ENCODE assay signal across 15 cellular contexts in the genomic region with DNA sequence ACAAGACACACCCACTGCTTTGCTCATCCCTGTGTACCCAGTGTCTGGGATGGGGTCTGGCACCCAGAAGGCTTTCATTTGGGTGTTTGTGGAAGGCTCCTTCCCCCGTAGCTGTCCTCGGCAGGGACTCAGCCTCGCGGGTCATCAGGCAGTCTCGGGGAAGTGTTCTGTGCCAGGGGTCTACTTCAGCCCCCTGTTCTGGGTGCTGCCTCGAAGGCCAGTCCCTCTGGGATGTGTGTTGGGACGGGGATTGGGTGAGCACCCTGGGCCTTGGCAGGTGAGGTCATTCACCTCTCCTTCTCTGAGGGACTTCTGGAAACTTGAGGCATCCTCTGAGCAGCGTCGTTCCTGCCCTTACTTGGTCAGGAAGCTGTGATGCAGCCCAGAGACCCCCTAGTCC.
DNase-seq lines count a peak whose midpoint lies in the region; ATAC-seq, FAIRE-seq and TF ChIP-seq lines count a peak whose summit lies in the region.
"Had no signal": no experiment of that assay in that cellular context is flagged by ENCODE, and none has a peak within 500 bp of the region (broad histone marks: within the 10 kb centered on the region; RNA-seq: fewer than 3 reads in every experiment).

No MANE protein-coding gene starts in this region.

- no peaks in the 10 kb centered on the region for H4K20me1 ChIP-seq in BLaER1 treated with 17β-estradiol and CSF1 and Interleukin-3, amounts not matched to agents 10 nM and 100 nM
- H4K20me1 ChIP-seq in H1 (replicated peaks in 1 of 2; ENCODE audit: control insufficient read depth in 1 of 2, insufficient read depth in 2 of 2, low read length in 2 of 2): no peaks in the 10 kb centered on the region

- CTCF ChIA-PET in H1 (lab: Charles Lee; ENCODE audit: partially characterized antibody): interaction anchor here (0.6 to 1.8 kb wide), 8 partner anchors 14 to 343 kb away, joined by 3 to 6 read pairs (median 3); no protein-coding TSS in a partner anchor

- peaks cover 2% of the 10 kb centered on the region; the same call in 1 of the 2 replicates for H3K23me2 ChIP-seq in H1 (ENCODE audit: low read depth, low read length)

- H3K4me3 Mint-ChIP-seq in mesothelial cell of epicardium: no peak overlapping the region
- H3K4me3 Mint-ChIP-seq: CD14-positive monocyte had no signal

- peaks cover 0 to 3% (median 0%) of the 10 kb centered on the region in 11 experiments; a peak in 2 of 22 replicates for H3K36me3 ChIP-seq in BLaER1 treated with 17β-estradiol and CSF1 and Interleukin-3, amounts not matched to agents 10 nM and 100 nM
- H3K36me3 ChIP-seq in HUES48 (ENCODE audit: control insufficient read depth, insufficient read depth, low read length) (no peaks in the 10 kb centered on the region), H1 (ENCODE audit: control insufficient read depth in 2 of 4, insufficient read depth in 4 of 4, low read length in 3 of 4) (no peaks in the 10 kb centered on the region)

- no peaks in the 10 kb centered on the region for H3K36me3 Mint-ChIP-seq in mesothelial cell of epicardium
- H3K36me3 Mint-ChIP-seq: CD14-positive monocyte had no signal

- peak overlapping the region; percentile 75; the same call in 1 of the 2 replicates for H2BK5ac ChIP-seq in H1 (ENCODE audit: low read depth, low read length)

- H4K5ac ChIP-seq in H1 (ENCODE audit: insufficient read length, low read depth, low read length): peak overlapping the region; percentile 73

- no peak for TF ChIP-seq CTCF in H1 (IDR thresholded peaks at IDR 0.05; ENCODE audit: control extremely low read depth in 1 of 3, insufficient read depth in 1 of 3, low read depth in 1 of 3, low read length in 3 of 3)
- no peak for TF ChIP-seq CTCF in mesothelial cell of epicardium (IDR thresholded peaks at IDR 0.05; ENCODE audit: unreplicated experiment)

- peak overlapping the region in 7 of 11 experiments; percentile 22 to 64 (median 55); a peak in 9 of 22 replicates for H3K27ac ChIP-seq in BLaER1 treated with 17β-estradiol and CSF1 and Interleukin-3, amounts not matched to agents 10 nM and 100 nM
- H3K27ac ChIP-seq in HUES48 (ENCODE audit: low read depth, low read length): peak overlapping the region; percentile 70
- H3K27ac ChIP-seq in H1 (ENCODE audit: low read depth, low read length): no peak overlapping the region
- H3K27ac ChIP-seq: RWPE1 had no signal

- peak overlapping the region; percentile 71 for H2BK120ac ChIP-seq in H1 (replicated peaks; ENCODE audit: low read depth, low read length)

- H3K4me2 ChIP-seq in BLaER1 treated with 17β-estradiol and CSF1 and Interleukin-3, amounts not matched to agents 10 nM and 100 nM: peak overlapping the region in 10 of 11 experiments; percentile 45 to 88 (median 80); a peak in 20 of 22 replicates
- peak overlapping the region; percentile 55 to 57; a peak in 3 of 4 replicates for H3K4me2 ChIP-seq in H1 (ENCODE audit: insufficient read depth in 1 of 2, low read depth in 2 of 2, low read length in 2 of 2)

- no peak overlapping the region for H3K23ac ChIP-seq in H1 (ENCODE audit: insufficient read length)

- peak overlapping the region; percentile 92; the same call in 1 of the 2 replicates for H2BK15ac ChIP-seq in H1 (ENCODE audit: low read length)

- no peak for TF ChIP-seq RAD21 in H1 (IDR thresholded peaks at IDR 0.05 in 1 of 2, conservative IDR thresholded peaks at IDR 0.05 in 1 of 2; ENCODE audit: low read depth in 2 of 2, low read length in 2 of 2)

- H2AK5ac ChIP-seq in H1 (ENCODE audit: low read depth, low read length): peak overlapping the region; percentile 82; the same call in 1 of the 2 replicates

- no peak overlapping the region for H3K4me3 ChIP-seq in BLaER1 treated with 17β-estradiol and CSF1 and Interleukin-3, amounts not matched to agents 10 nM and 100 nM
- H3K4me3 ChIP-seq in HUES48 (ENCODE audit: low read depth, low read length) (no peak overlapping the region), H1 (ENCODE audit: extremely low read depth in 1 of 4, insufficient read depth in 2 of 4, low read depth in 3 of 4, low read length in 4 of 4) (peak overlapping the region in 1 of 4 experiments; percentile 44; a peak in 3 of 8 replicates)

- no peaks in the 10 kb centered on the region for H3K79me2 ChIP-seq in H1 (ENCODE audit: control insufficient read depth in 1 of 2, insufficient read depth in 2 of 2, low read length in 2 of 2)

- H3K18ac ChIP-seq in H1 (ENCODE audit: extremely low read depth, low read length): peak overlapping the region; percentile 62; the same call in 1 of the 2 replicates

- ATAC-seq in GM18498 (IDR thresholded peaks at IDR 0.05; ENCODE audit: unreplicated experiment) (no peak), GM21447 (IDR thresholded peaks at IDR 0.05; ENCODE audit: unreplicated experiment) (no peak)
- ATAC-seq: PC-3 had no signal

- H3K27me3 ChIP-seq in BLaER1 treated with 17β-estradiol and CSF1 and Interleukin-3, amounts not matched to agents 10 nM and 100 nM: no peaks in the 10 kb centered on the region
- H3K27me3 ChIP-seq in HUES48 (ENCODE audit: control insufficient read depth, insufficient read depth, low read length) (no peaks in the 10 kb centered on the region), H1 (replicated peaks in 1 of 4; ENCODE audit: control insufficient read depth in 3 of 4, extremely low read depth in 1 of 4, insufficient read depth in 3 of 4, low read length in 3 of 4) (no peaks in the 10 kb centered on the region)

- no peaks in the 10 kb centered on the region for H3K27me3 Mint-ChIP-seq in mesothelial cell of epicardium (ENCODE audit: low read depth)

- H3K9ac ChIP-seq in BLaER1 treated with 17β-estradiol and CSF1 and Interleukin-3, amounts not matched to agents 10 nM and 100 nM: peak overlapping the region in 6 of 11 experiments; percentile 25 to 66 (median 56); a peak in 5 of 22 replicates
- H3K9ac ChIP-seq in HUES48 (ENCODE audit: low read depth, low read length) (no peak overlapping the region), H1 (replicated peaks in 1 of 4; ENCODE audit: extremely low read depth in 1 of 4, low read depth in 3 of 4, low read length in 3 of 4) (no peak overlapping the region)

- peaks cover 33 to 63% (median 59%) of the 10 kb centered on the region in 10 experiments for H3K4me1 ChIP-seq in BLaER1 treated with 17β-estradiol and CSF1 and Interleukin-3, amounts not matched to agents 10 nM and 100 nM
- H3K4me1 ChIP-seq in HUES48 (ENCODE audit: control insufficient read depth, insufficient read depth, low read length) (peaks cover 22% of the 10 kb centered on the region), H1 (replicated peaks in 1 of 4; ENCODE audit: control insufficient read depth in 3 of 4, insufficient read depth in 4 of 4, low read length in 3 of 4) (peaks cover 5 to 25% (median 14%) of the 10 kb centered on the region in 4 experiments)

- no peak overlapping the region for H3K56ac ChIP-seq in H1 (replicated peaks; ENCODE audit: insufficient read length, low read depth, low read length)

- POLR2A ChIA-PET in H1 (lab: Charles Lee; ENCODE audit: partially characterized antibody): interaction anchor here (1.3 to 2.1 kb wide), 3 partner anchors 8 to 38 kb away, joined by 3 to 6 read pairs (median 4); no protein-coding TSS in a partner anchor

- TF ChIP-seq EP300 in H1 (IDR thresholded peaks at IDR 0.05; ENCODE audit: borderline replicate concordance in 1 of 2, low read depth in 2 of 2, low read length in 2 of 2): no peak

- no peak overlapping the region for H3K14ac ChIP-seq in H1 (ENCODE audit: insufficient read length)

- peak overlapping the region; percentile 6 for H3K4ac ChIP-seq in H1 (replicated peaks; ENCODE audit: insufficient read length, low read depth, low read length)

- no peaks in the 10 kb centered on the region; the same call in 1 of the 2 replicates for H3K79me1 ChIP-seq in H1 (ENCODE audit: low read depth, low read length)

- H2AFZ ChIP-seq in H1 (ENCODE audit: low read length): peak overlapping the region; percentile 43

- no peak overlapping the region; the same call in none of the 2 replicates for H4K8ac ChIP-seq in H1 (ENCODE audit: extremely low read depth, insufficient read depth, low read length)

- H3K27ac Mint-ChIP-seq in mesothelial cell of epicardium: peak overlapping the region; percentile 39
- H3K27ac Mint-ChIP-seq: CD14-positive monocyte had no signal

- H3K4me1 Mint-ChIP-seq in mesothelial cell of epicardium: peaks cover 48% of the 10 kb centered on the region

- peak overlapping the region; percentile 49 for H4K91ac ChIP-seq in H1 (replicated peaks; ENCODE audit: insufficient read length, low read length)

- H2BK20ac ChIP-seq in H1 (ENCODE audit: low read length): peak overlapping the region; percentile 80; the same call in 1 of the 2 replicates

- H3K9me3 Mint-ChIP-seq in mesothelial cell of epicardium: no peaks in the 10 kb centered on the region

- DNase-seq in H1 (ENCODE audit: low read depth in 1 of 2, low spot score in 2 of 2) (no peak), mesothelial cell of epicardium (ENCODE audit: low spot score in 2 of 2, unreplicated experiment in 2 of 2) (no peak), NCI-H524 (lab: John Stamatoyannopoulos, UW) (no peak), NCI-H2107 (lab: John Stamatoyannopoulos, UW) (no peak)
- DNase-seq: DMS 273 treated with DMSO at 0.1 percent for 48 hours, NCI-H1048, NCI-H1436 treated with DMSO at 0.1 percent for 48 hours, NCI-H2081 treated with DMSO at 0.1 percent for 48 hours, PC-3 had no signal

- 75% methylated on average over 9 of the region's 9 CpGs; no CpG with 5 or more reads in 1 of the 2 experiments for WGBS in H1 (ENCODE audit: extremely low coverage in 1 of 2, insufficient coverage in 1 of 2, insufficient read length in 1 of 2, insufficient replicate concordance in 2 of 2, low coverage in 1 of 2, low lambda C conversion rate in 2 of 2, missing lambda C conversion rate in 1 of 2), 2 experiments

- no peak for FAIRE-seq in H1 (lab: Jason Lieb, UNC)

- H3K9me3 ChIP-seq in BLaER1 treated with 17β-estradiol and CSF1 and Interleukin-3, amounts not matched to agents 10 nM and 100 nM (replicated peaks in 1 of 11): 0 out of 22 replicates have a peak, but pooled peaks cover 0 to under 1% (median 0%) of the 10 kb centered on the region in 11 experiments
- H3K9me3 ChIP-seq in HUES48 (ENCODE audit: control insufficient read depth, insufficient read depth, low read length) (no peaks in the 10 kb centered on the region), H1 (ENCODE audit: insufficient read depth in 2 of 2, low read depth in 1 of 2, low read length in 1 of 2) (no peaks in the 10 kb centered on the region)

- peak overlapping the region; percentile 80; the same call in 1 of the 2 replicates for H2BK12ac ChIP-seq in H1 (ENCODE audit: low read depth, low read length)

- TF ChIP-seq POLR2A in H1 (IDR thresholded peaks at IDR 0.05; ENCODE audit: control extremely low read depth in 1 of 2, low read depth in 2 of 2, low read length in 2 of 2): no peak

TF ChIP-seq in H1, 55 proteins besides CTCF, POLR2A, EP300 and RAD21 (continues in another document):
- TF ChIP-seq NRF1 (IDR thresholded peaks at IDR 0.05; ENCODE audit: low read depth, low read length) (no peak), KDM5A (IDR thresholded peaks at IDR 0.05; ENCODE audit: low read length) (no peak), CHD2 (IDR thresholded peaks at IDR 0.05; ENCODE audit: low read length) (no peak)

Comparison
In these comparisons a context has a peak if more than half of its experiments do, and no peak if none do; other contexts are left out.
1. H3K9ac ChIP-seq: peak in BLaER1 treated with 17β-estradiol and CSF1 and Interleukin-3, amounts not matched to agents 10 nM and 100 nM (6 of 11); none in HUES48 (single experiment) and H1 (0 of 4).